12 cellular contexts compared by ENCODE assay signal in genomic region chr5:72282878-72283277, GRCh38. TPM values are rescaled to one million over a fixed set of nuclear protein-coding genes. Genes with fewer than 3 reads are reported as not detected.
DNase-seq lines count a peak whose midpoint lies in the region; ATAC-seq and TF ChIP-seq lines count a peak whose summit lies in the region.
"Had no signal": no experiment of that assay in that cellular context is flagged by ENCODE, and none has a peak within 500 bp of the region (broad histone marks: within the 10 kb centered on the region; RNA-seq: fewer than 3 reads in every experiment).

No MANE protein-coding gene starts in this region.

- ATAC-seq in natural killer cell (no peak), HG02759 (IDR thresholded peaks at IDR 0.05; ENCODE audit: unreplicated experiment) (no peak)
- no peak for ATAC-seq in activated CD4-positive, CD25-positive, alpha-beta regulatory T cell treated with anti-CD3 and anti-CD28 coated beads, Interleukin-2, amount 50 U/mL, for 24 hours

- TF ChIP-seq CTCF in HFFc6 (IDR thresholded peaks at IDR 0.05) (no peak), chondrocyte (IDR thresholded peaks at IDR 0.05) (no peak), natural killer cell (IDR thresholded peaks at IDR 0.05) (no peak)

- H3K27me3 ChIP-seq in muscle layer of duodenum (ENCODE audit: low read depth, low read length) = no peaks in the 10 kb centered on the region
- H3K27me3 ChIP-seq: neutrophil had no signal

- no peaks in the 10 kb centered on the region for H3K9me3 ChIP-seq in muscle layer of duodenum (ENCODE audit: control insufficient read depth in 1 of 2, low read length in 2 of 2)
- H3K9me3 ChIP-seq: neutrophil had no signal

- H3K4me1 Mint-ChIP-seq in HFFc6 (ENCODE audit: low read depth) = peaks cover 41% of the 10 kb centered on the region
- H3K4me1 Mint-ChIP-seq in chondrocyte (ENCODE audit: low read depth) = peaks cover 47% of the 10 kb centered on the region
- H3K4me1 Mint-ChIP-seq in natural killer cell = no peaks in the 10 kb centered on the region

- peaks cover 0 to 6% of the 10 kb centered on the region in 2 donors for H3K36me3 ChIP-seq in muscle layer of duodenum (ENCODE audit: control insufficient read depth in 1 of 2, insufficient read depth in 2 of 2, low read length in 2 of 2)
- H3K36me3 ChIP-seq: neutrophil had no signal

- no peaks in the 10 kb centered on the region for H3K27me3 Mint-ChIP-seq in HFFc6 (ENCODE audit: insufficient read depth)
- no peaks in the 10 kb centered on the region for H3K27me3 Mint-ChIP-seq in chondrocyte (ENCODE audit: low read depth)
- H3K27me3 Mint-ChIP-seq in natural killer cell (ENCODE audit: low read depth in 2 of 2) = no peaks in the 10 kb centered on the region

- H3K4me3 Mint-ChIP-seq in HFFc6 (no peak overlapping the region), chondrocyte (ENCODE audit: unreplicated experiment) (no peak overlapping the region), natural killer cell (no peak overlapping the region)

- peak overlapping the region; percentile 34 for H3K27ac ChIP-seq in muscle layer of duodenum (ENCODE audit: low read length)
- H3K27ac ChIP-seq: neutrophil had no signal

- H3K27ac Mint-ChIP-seq in HFFc6 (peak overlapping the region; percentile 27), chondrocyte (ENCODE audit: unreplicated experiment) (peak overlapping the region; percentile 83), natural killer cell (no peak overlapping the region)

- H3K36me3 Mint-ChIP-seq in HFFc6 (ENCODE audit: low read depth) (peaks cover 26% of the 10 kb centered on the region), chondrocyte (ENCODE audit: low read depth) (peaks cover 5% of the 10 kb centered on the region), natural killer cell (no peaks in the 10 kb centered on the region)

- DNase-seq in A172 (ENCODE audit: low spot score) (peak; percentile 31), HFFc6 (no peak), chondrocyte (ENCODE audit: low spot score) (no peak), natural killer cell (no peak), hippocampal formation (lab: John Stamatoyannopoulos, UW) (no peak)
- DNase-seq: anterior cingulate cortex, kidney glomerular epithelial cell, NCI-H1417 had no signal

- H3K4me3 ChIP-seq in muscle layer of duodenum (ENCODE audit: low read depth in 1 of 2, low read length in 2 of 2) = no peak overlapping the region

- intact Hi-C loops in natural killer cell (cut with micrococcal nuclease) = no loop called here

- H3K4me1 ChIP-seq in muscle layer of duodenum (ENCODE audit: control insufficient read depth in 1 of 2, insufficient read depth in 2 of 2, low read length in 2 of 2) = peaks cover 0 to 20% of the 10 kb centered on the region in 2 donors

- H3K9me3 Mint-ChIP-seq in HFFc6 = no peaks in the 10 kb centered on the region
- H3K9me3 Mint-ChIP-seq in chondrocyte (ENCODE audit: low read depth) = no peaks in the 10 kb centered on the region
- no peaks in the 10 kb centered on the region for H3K9me3 Mint-ChIP-seq in natural killer cell

RNA-seq across cellular contexts. Expression of gene MRPS27, which starts 37.2 kb away (rescaled TPM):
- total RNA-seq in A172 (2014; rRNA removed; shearing (Covaris generic)) = 84.1 and 94.9 TPM in 2 replicates
- total RNA-seq in HFFc6 (2021; fragmentation: NEBNext Ultra II Directional; extraction: Animal tissue kit (Norgen Biotek cat#: 25700)) = 10 to 100 TPM; 46.1 to 74.1 (median 57.9) TPM
- total RNA-seq in chondrocyte = 26.0 to 38.0 TPM (median 33.3 TPM) in 3 replicates
- total RNA-seq in natural killer cell = 10 to 100 TPM; 25.5 to 36.5 (median 36.3) TPM

RNA-seq across cellular contexts. Expression of gene PTCD2, which starts 37.3 kb away (rescaled TPM):
- total RNA-seq in A172 (2014; rRNA removed; shearing (Covaris generic)) = 17.3 and 21.2 TPM in 2 replicates
- total RNA-seq in HFFc6 (2021; fragmentation: NEBNext Ultra II Directional; extraction: Animal tissue kit (Norgen Biotek cat#: 25700)) = 10 to 100 TPM; 10.8 to 14.4 (median 12.9) TPM
- total RNA-seq in chondrocyte (8.5 to 14.5 TPM (median 8.8 TPM) in 3 replicates), natural killer cell (1 to 10 TPM; 4.9 to 5.9 (median 5.0) TPM)

Comparison
In these comparisons a context has a peak if more than half of its experiments do, and no peak if none do; other contexts are left out.
1. H3K27ac Mint-ChIP-seq: peak in HFFc6 (single experiment) and chondrocyte (single experiment); none in natural killer cell (0 of 2).